ENCODE assay signal across 11 cellular contexts in the genomic region with DNA sequence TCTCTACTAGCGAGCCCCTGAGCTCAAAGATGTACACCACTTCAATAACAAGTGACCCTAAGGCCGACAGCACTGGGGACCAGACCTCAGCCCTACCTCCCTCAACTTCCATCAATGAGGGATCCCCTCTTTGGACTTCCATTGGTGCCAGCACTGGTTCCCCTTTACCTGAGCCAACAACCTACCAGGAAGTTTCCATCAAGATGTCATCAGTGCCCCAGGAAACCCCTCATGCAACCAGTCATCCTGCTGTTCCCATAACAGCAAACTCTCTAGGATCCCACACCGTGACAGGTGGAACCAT. TPM values are rescaled to one million over a fixed set of nuclear protein-coding genes. Genes with fewer than 3 reads are reported as not detected.
DNase-seq lines count a peak whose midpoint lies in the region; ATAC-seq and TF ChIP-seq lines count a peak whose summit lies in the region.
"Had no signal": no experiment of that assay in that cellular context is flagged by ENCODE, and none has a peak within 500 bp of the region (broad histone marks: within the 10 kb centered on the region; RNA-seq: fewer than 3 reads in every experiment).

No MANE protein-coding gene starts in this region.

- H3K36me3 ChIP-seq in WERI-Rb-1 (no peaks in the 10 kb centered on the region), esophagus muscularis mucosa (no peaks in the 10 kb centered on the region)
- H3K36me3 ChIP-seq: tibial artery had no signal

- H3K9me3 Mint-ChIP-seq in stimulated activated naive CD8-positive, alpha-beta T cell treated with anti-CD3 and anti-CD28 coated beads, Interleukin-15, amount 100 ng/mL, for 72 hours = no peaks in the 10 kb centered on the region
- H3K9me3 Mint-ChIP-seq: neural crest cell had no signal

- intact Hi-C loops in esophagus muscularis mucosa (cut with DNase I) = no loop called here

- TF ChIP-seq POLR2A in esophagus muscularis mucosa (IDR thresholded peaks at IDR 0.05; ENCODE audit: low read depth) = no peak

- peak overlapping the region; percentile 97 to 98 for H3K4me3 Mint-ChIP-seq in stimulated activated naive CD8-positive, alpha-beta T cell treated with anti-CD3 and anti-CD28 coated beads, Interleukin-15, amount 100 ng/mL, for 72 hours
- H3K4me3 Mint-ChIP-seq: neural crest cell had no signal

- peak overlapping the region; percentile 82 for H3K27ac ChIP-seq in WERI-Rb-1
- H3K27ac ChIP-seq in esophagus muscularis mucosa (replicated peaks in 1 of 4) = no peak overlapping the region
- H3K27ac ChIP-seq: tibial artery had no signal

- H3K27ac Mint-ChIP-seq in stimulated activated naive CD8-positive, alpha-beta T cell treated with anti-CD3 and anti-CD28 coated beads, Interleukin-15, amount 100 ng/mL, for 72 hours = peak overlapping the region; percentile 98

- H3K27me3 ChIP-seq in WERI-Rb-1 (ENCODE audit: insufficient read depth, low read depth, severe bottlenecking) = no peaks in the 10 kb centered on the region
- H3K27me3 ChIP-seq in esophagus muscularis mucosa = peaks cover 0 to 23% (median 0%) of the 10 kb centered on the region in 4 donors

- H3K4me1 Mint-ChIP-seq in stimulated activated naive CD8-positive, alpha-beta T cell treated with anti-CD3 and anti-CD28 coated beads, Interleukin-15, amount 100 ng/mL, for 72 hours = peaks cover 67% of the 10 kb centered on the region

- H3K27me3 Mint-ChIP-seq in stimulated activated naive CD8-positive, alpha-beta T cell treated with anti-CD3 and anti-CD28 coated beads, Interleukin-15, amount 100 ng/mL, for 72 hours = no peaks in the 10 kb centered on the region

- no peak for TF ChIP-seq CTCF in WERI-Rb-1 (IDR thresholded peaks at IDR 0.05; ENCODE audit: low read depth, low read length)
- no peak for TF ChIP-seq CTCF in esophagus muscularis mucosa (IDR thresholded peaks at IDR 0.05)

- WGBS in esophagus muscularis mucosa = 63% methylated on average over 1 of the region's 3 CpGs

- H3K4me3 ChIP-seq in WERI-Rb-1 (ENCODE audit: low read depth, low read length) = peak overlapping the region; percentile 35
- peak overlapping the region in 3 of 4 donors; percentile 14 to 32 (median 29) for H3K4me3 ChIP-seq in esophagus muscularis mucosa

- DNase-seq in activated T-cell treated with anti-CD3 and anti-CD28 coated beads, Interleukin-2, amount 50 U/mL, for 1 hour = peak; percentile 42
- DNase-seq in activated T-cell treated with anti-CD3 and anti-CD28 coated beads for 4 hours (no peak), WERI-Rb-1 (no peak), esophagus muscularis mucosa (ENCODE audit: extremely low spot score) (no peak), NCI-H1105 (lab: John Stamatoyannopoulos, UW) (no peak), superior temporal gyrus (ENCODE audit: extremely low spot score) (no peak)
- peak in 1 of 2 donors; percentile 50 for DNase-seq in stimulated activated naive CD8-positive, alpha-beta T cell treated with anti-CD3 and anti-CD28 coated beads, Interleukin-15, amount 100 ng/mL, for 72 hours
- DNase-seq: NCI-H1436 treated with DMSO at 0.1 percent for 48 hours, tibial artery had no signal

- H3K4me1 ChIP-seq in esophagus muscularis mucosa = peaks cover 0 to 15% (median 12%) of the 10 kb centered on the region in 4 donors

- no peak for TF ChIP-seq EP300 in esophagus muscularis mucosa (IDR thresholded peaks at IDR 0.05)

- H3K9me3 ChIP-seq in WERI-Rb-1 (ENCODE audit: severe bottlenecking) (no peaks in the 10 kb centered on the region), esophagus muscularis mucosa (no peaks in the 10 kb centered on the region)
- H3K9me3 ChIP-seq: tibial artery had no signal

- ATAC-seq in stimulated activated naive CD8-positive, alpha-beta T cell treated with anti-CD3 and anti-CD28 coated beads, Interleukin-15, amount 100 ng/mL, for 72 hours = peak; percentile 19
- ATAC-seq in GM18870 (IDR thresholded peaks at IDR 0.05; ENCODE audit: unreplicated experiment) = no peak

RNA-seq across cellular contexts. Expression of gene SPN, which starts 0.7 kb away (rescaled TPM):
- 1 to 10 TPM; 1.1 to 4.2 (median 2.6) TPM for total RNA-seq in esophagus muscularis mucosa

RNA-seq across cellular contexts. Expression of gene QPRT, which starts 15.2 kb away (rescaled TPM):
- 1 to 10 TPM; 1.7 to 5.1 (median 2.7) TPM for total RNA-seq in esophagus muscularis mucosa
